ENCODE assay signal across 27 cellular contexts in the genomic region with DNA sequence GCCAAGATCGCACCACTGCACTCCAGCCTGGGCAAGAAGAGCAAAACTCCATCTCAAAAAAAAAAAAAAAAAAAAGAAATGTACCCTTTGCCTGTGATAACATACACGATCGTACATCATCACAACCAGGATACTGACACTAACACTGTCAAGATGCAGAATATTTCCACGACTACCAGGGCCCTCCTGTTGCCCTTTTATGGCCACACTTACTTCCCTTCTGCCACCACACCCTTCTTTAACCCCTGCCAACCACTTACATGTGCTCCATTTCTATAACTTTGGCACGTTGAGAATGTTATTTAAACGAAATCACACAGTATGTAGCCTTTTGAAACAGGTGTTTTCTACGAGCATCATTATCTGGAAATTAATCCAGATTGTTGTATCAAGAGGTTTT.
"Had no signal": no experiment of that assay in that cellular context is flagged by ENCODE, and none has a peak within 500 bp of the region (broad histone marks: within the 10 kb centered on the region; RNA-seq: fewer than 3 reads in every experiment).

No MANE protein-coding gene starts in this region.

- H3K4me3 ChIP-seq: coronary artery, esophagus squamous epithelium, lower lobe of right lung, ovary, psoas muscle, skin epidermis, spleen, testis, tibial artery had no signal

- H3K36me3 Mint-ChIP-seq: natural killer cell had no signal

- H3K4me1 Mint-ChIP-seq: immature natural killer cell; natural killer cell; stimulated activated memory B cell treated with anti-CD40 and anti-IgM and Interleukin-4, amounts not matched to agents 10 μg/mL and 1 μg/mL and 100 μg/mL, for 72 hours had no signal

- H3K27me3 Mint-ChIP-seq: stimulated activated memory B cell treated with anti-CD40 and anti-IgM and Interleukin-4, amounts not matched to agents 10 μg/mL and 1 μg/mL and 100 μg/mL, for 72 hours; type B pancreatic cell had no signal

- H3K27ac ChIP-seq: coronary artery, esophagus squamous epithelium, lower lobe of right lung, ovary, psoas muscle, skin epidermis, spleen, testis, tibial artery had no signal

- H3K27ac Mint-ChIP-seq: effector memory CD8-positive, alpha-beta T cell; natural killer cell; stimulated activated memory B cell treated with anti-CD40 and anti-IgM and Interleukin-4, amounts not matched to agents 10 μg/mL and 1 μg/mL and 100 μg/mL, for 72 hours; type B pancreatic cell had no signal

- H3K4me3 Mint-ChIP-seq: effector memory CD8-positive, alpha-beta T cell; immature natural killer cell; natural killer cell; stimulated activated memory B cell treated with anti-CD40 and anti-IgM and Interleukin-4, amounts not matched to agents 10 μg/mL and 1 μg/mL and 100 μg/mL, for 72 hours; type B pancreatic cell had no signal

- FAIRE-seq: endometrium, frontal cortex had no signal

- DNase-seq: dermis blood vessel endothelial cell; effector memory CD8-positive, alpha-beta T cell; erythroblast; esophagus squamous epithelium; hypothalamus; immature natural killer cell; islet precursor cell; kidney glomerular epithelial cell; left ventricle myocardium superior; lower lobe of right lung; natural killer cell; occipital lobe; ovary; psoas muscle; right cardiac atrium; spleen; stimulated activated CD4-positive, alpha-beta T cell treated with anti-CD3 and anti-CD28 coated beads, Interleukin-4, amount 100 ng/mL, for 4 hours; stimulated activated naive CD8-positive, alpha-beta T cell treated with anti-CD3 and anti-CD28 coated beads, Interleukin-15, Interleukin-2, amounts not matched to agents 100 U/mL and 50 U/mL, for 24 hours; substantia nigra; testis; tibial artery had no signal

- H3K9me3 Mint-ChIP-seq: effector memory CD8-positive, alpha-beta T cell; natural killer cell had no signal
